In the genomic region with DNA sequence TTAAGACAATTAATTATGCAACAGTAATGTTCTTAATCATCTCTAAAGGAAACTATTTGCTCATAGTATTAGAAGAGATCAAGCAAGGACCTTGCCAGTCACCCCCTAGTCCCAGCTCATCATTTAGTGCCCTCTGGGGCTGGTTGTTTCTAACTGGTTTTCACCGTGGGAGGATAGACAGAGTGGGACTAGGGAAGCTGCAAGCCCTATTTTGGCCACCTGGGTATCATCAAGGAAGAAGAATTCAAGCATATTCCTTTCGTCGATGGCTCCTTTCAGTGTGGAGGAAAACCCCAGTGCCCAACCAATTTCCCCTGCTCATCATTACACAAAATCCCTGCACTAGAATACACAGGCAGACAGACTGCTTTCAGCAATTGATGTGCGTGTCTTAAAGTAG, we compare ENCODE assay signal across 1 cellular context.
TF ChIP-seq lines count a peak whose summit lies in the region.

No MANE protein-coding gene starts in this region.

TF ChIP-seq in HCT116, 20 proteins besides CTCF, POLR2A, EP300 and RAD21 (continued from another document):
- TF ChIP-seq ZFX (IDR thresholded peaks at IDR 0.05) (no peak), YY1 (IDR thresholded peaks at IDR 0.05; ENCODE audit: extremely low read depth, insufficient replicate concordance, low read depth, low read length) (no peak), ELF1 (IDR thresholded peaks at IDR 0.05; ENCODE audit: borderline replicate concordance, low read depth) (no peak), SRF (IDR thresholded peaks at IDR 0.05; ENCODE audit: low read depth) (no peak), EGR1 (IDR thresholded peaks at IDR 0.05; ENCODE audit: low read depth) (no peak), SP1 (IDR thresholded peaks at IDR 0.05; ENCODE audit: low read depth) (no peak), JUND (IDR thresholded peaks at IDR 0.05) (no peak), CEBPB (IDR thresholded peaks at IDR 0.05; ENCODE audit: low read depth) (no peak)
- TF ChIP-seq, protein P1, sequence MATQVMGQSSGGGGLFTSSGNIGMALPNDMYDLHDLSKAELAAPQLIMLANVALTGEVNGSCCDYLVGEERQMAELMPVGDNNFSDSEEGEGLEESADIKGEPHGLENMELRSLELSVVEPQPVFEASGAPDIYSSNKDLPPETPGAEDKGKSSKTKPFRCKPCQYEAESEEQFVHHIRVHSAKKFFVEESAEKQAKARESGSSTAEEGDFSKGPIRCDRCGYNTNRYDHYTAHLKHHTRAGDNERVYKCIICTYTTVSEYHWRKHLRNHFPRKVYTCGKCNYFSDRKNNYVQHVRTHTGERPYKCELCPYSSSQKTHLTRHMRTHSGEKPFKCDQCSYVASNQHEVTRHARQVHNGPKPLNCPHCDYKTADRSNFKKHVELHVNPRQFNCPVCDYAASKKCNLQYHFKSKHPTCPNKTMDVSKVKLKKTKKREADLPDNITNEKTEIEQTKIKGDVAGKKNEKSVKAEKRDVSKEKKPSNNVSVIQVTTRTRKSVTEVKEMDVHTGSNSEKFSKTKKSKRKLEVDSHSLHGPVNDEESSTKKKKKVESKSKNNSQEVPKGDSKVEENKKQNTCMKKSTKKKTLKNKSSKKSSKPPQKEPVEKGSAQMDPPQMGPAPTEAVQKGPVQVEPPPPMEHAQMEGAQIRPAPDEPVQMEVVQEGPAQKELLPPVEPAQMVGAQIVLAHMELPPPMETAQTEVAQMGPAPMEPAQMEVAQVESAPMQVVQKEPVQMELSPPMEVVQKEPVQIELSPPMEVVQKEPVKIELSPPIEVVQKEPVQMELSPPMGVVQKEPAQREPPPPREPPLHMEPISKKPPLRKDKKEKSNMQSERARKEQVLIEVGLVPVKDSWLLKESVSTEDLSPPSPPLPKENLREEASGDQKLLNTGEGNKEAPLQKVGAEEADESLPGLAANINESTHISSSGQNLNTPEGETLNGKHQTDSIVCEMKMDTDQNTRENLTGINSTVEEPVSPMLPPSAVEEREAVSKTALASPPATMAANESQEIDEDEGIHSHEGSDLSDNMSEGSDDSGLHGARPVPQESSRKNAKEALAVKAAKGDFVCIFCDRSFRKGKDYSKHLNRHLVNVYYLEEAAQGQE (IDR thresholded peaks at IDR 0.05; ENCODE audit: low read depth), result no peak
- TF ChIP-seq, protein P2, sequence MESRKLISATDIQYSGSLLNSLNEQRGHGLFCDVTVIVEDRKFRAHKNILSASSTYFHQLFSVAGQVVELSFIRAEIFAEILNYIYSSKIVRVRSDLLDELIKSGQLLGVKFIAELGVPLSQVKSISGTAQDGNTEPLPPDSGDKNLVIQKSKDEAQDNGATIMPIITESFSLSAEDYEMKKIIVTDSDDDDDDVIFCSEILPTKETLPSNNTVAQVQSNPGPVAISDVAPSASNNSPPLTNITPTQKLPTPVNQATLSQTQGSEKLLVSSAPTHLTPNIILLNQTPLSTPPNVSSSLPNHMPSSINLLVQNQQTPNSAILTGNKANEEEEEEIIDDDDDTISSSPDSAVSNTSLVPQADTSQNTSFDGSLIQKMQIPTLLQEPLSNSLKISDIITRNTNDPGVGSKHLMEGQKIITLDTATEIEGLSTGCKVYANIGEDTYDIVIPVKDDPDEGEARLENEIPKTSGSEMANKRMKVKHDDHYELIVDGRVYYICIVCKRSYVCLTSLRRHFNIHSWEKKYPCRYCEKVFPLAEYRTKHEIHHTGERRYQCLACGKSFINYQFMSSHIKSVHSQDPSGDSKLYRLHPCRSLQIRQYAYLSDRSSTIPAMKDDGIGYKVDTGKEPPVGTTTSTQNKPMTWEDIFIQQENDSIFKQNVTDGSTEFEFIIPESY (IDR thresholded peaks at IDR 0.05; ENCODE audit: extremely low read depth, insufficient replicate concordance, low read length), result no peak
